ENCODE assay signal across 21 cellular contexts in genomic region chr11:131464481-131464880, GRCh38.
"Had no signal": no experiment of that assay in that cellular context is flagged by ENCODE, and none has a peak within 500 bp of the region (broad histone marks: within the 10 kb centered on the region; RNA-seq: fewer than 3 reads in every experiment).

No MANE protein-coding gene starts in this region.

- H3K9me3 Mint-ChIP-seq: stimulated activated naive CD8-positive, alpha-beta T cell treated with anti-CD3 and anti-CD28 coated beads, Interleukin-15, amount 100 ng/mL, for 72 hours had no signal

- H3K4me1 ChIP-seq: heart left ventricle, left lung, pancreas, right lobe of liver, transverse colon had no signal

- H3K4me1 Mint-ChIP-seq: stimulated activated naive CD8-positive, alpha-beta T cell treated with anti-CD3 and anti-CD28 coated beads, Interleukin-15, amount 100 ng/mL, for 72 hours had no signal

- H3K27ac Mint-ChIP-seq: effector memory CD8-positive, alpha-beta T cell; naive thymus-derived CD4-positive, alpha-beta T cell; stimulated activated naive CD8-positive, alpha-beta T cell treated with anti-CD3 and anti-CD28 coated beads, Interleukin-15, amount 100 ng/mL, for 72 hours had no signal

- H3K36me3 Mint-ChIP-seq: naive thymus-derived CD4-positive, alpha-beta T cell had no signal

- H3K27ac ChIP-seq: coronary artery, heart left ventricle, hepatocyte, left lung, neutrophil, pancreas, right lobe of liver, suprapubic skin, transverse colon had no signal

- H3K36me3 ChIP-seq: heart left ventricle, left lung, neutrophil, pancreas, right lobe of liver, suprapubic skin, transverse colon had no signal

- H3K27me3 ChIP-seq: pancreas, right lobe of liver, transverse colon had no signal

- H3K4me3 ChIP-seq: coronary artery, heart left ventricle, hepatocyte, left lung, pancreas, right lobe of liver, suprapubic skin, transverse colon had no signal

- H3K9me3 ChIP-seq: heart left ventricle, left lung, neutrophil, pancreas, right lobe of liver, suprapubic skin, transverse colon had no signal

- DNase-seq: dermis blood vessel endothelial cell; effector memory CD8-positive, alpha-beta T cell; heart left ventricle; left cardiac atrium; left lung; mesenchymal stem cell; midbrain; naive thymus-derived CD4-positive, alpha-beta T cell; pancreas; retina; right lobe of liver; small intestine; stimulated activated CD4-positive, alpha-beta T cell treated with anti-CD3 and anti-CD28 coated beads, Interleukin-15, amount 100 ng/mL, for 24 hours; stimulated activated CD4-positive, alpha-beta T cell treated with anti-CD3 and anti-CD28 coated beads, Interleukin-2, amount 100 ng/mL, for 48 hours; stimulated activated naive CD4-positive, alpha-beta T cell; stimulated activated naive CD8-positive, alpha-beta T cell treated with anti-CD3 and anti-CD28 coated beads, Interleukin-15, amount 100 ng/mL, for 72 hours; transverse colon had no signal

- ATAC-seq: effector memory CD8-positive, alpha-beta T cell; heart left ventricle; left cardiac atrium; left lung; naive thymus-derived CD4-positive, alpha-beta T cell; pancreas; right lobe of liver; stimulated activated naive CD8-positive, alpha-beta T cell treated with anti-CD3 and anti-CD28 coated beads, Interleukin-15, amount 100 ng/mL, for 72 hours had no signal

- H3K4me3 Mint-ChIP-seq: effector memory CD8-positive, alpha-beta T cell; naive thymus-derived CD4-positive, alpha-beta T cell; stimulated activated naive CD8-positive, alpha-beta T cell treated with anti-CD3 and anti-CD28 coated beads, Interleukin-15, amount 100 ng/mL, for 72 hours had no signal
